ENCODE assay signal across 30 cellular contexts in genomic region chr4:48877827-48878535, GRCh38. TPM values are rescaled to one million over a fixed set of nuclear protein-coding genes. Genes with fewer than 3 reads are reported as not detected.
DNase-seq lines count a peak whose midpoint lies in the region; ATAC-seq, FAIRE-seq and TF ChIP-seq lines count a peak whose summit lies in the region.
"Had no signal": no experiment of that assay in that cellular context is flagged by ENCODE, and none has a peak within 500 bp of the region (broad histone marks: within the 10 kb centered on the region; RNA-seq: fewer than 3 reads in every experiment).

No MANE protein-coding gene starts in this region.

- no peaks in the 10 kb centered on the region for H3K36me3 ChIP-seq in GM12878 (ENCODE audit: control insufficient read depth in 2 of 2, insufficient read depth in 2 of 2, low read length in 1 of 2)
- H3K36me3 ChIP-seq in keratinocyte (ENCODE audit: control insufficient read depth in 2 of 2, extremely low read depth in 1 of 2, insufficient read depth in 2 of 2, low read length in 2 of 2), result no peaks in the 10 kb centered on the region
- no peaks in the 10 kb centered on the region for H3K36me3 ChIP-seq in effector memory CD4-positive, alpha-beta T cell (ENCODE audit: control insufficient read depth, insufficient read depth, low read length)
- no peaks in the 10 kb centered on the region for H3K36me3 ChIP-seq in lower lobe of right lung
- H3K36me3 ChIP-seq: gastrocnemius medialis, neural progenitor cell, sigmoid colon, SJSA1 had no signal

- H3K79me2 ChIP-seq in GM12878 (ENCODE audit: control insufficient read depth, insufficient read depth, low read length), result no peaks in the 10 kb centered on the region
- H3K79me2 ChIP-seq in keratinocyte (ENCODE audit: control insufficient read depth, insufficient read depth, low read length), result no peaks in the 10 kb centered on the region

- dilution Hi-C loops in keratinocyte (cut with MboI; ENCODE audit: extremely low pct_ligation_motif_present, low sequenced_read_pairs), result no loop called here

- in situ Hi-C loops in GM12878 (cut with MboI), result no loop called here

- TF ChIP-seq POLR2A in GM12878 (IDR thresholded peaks at IDR 0.05; ENCODE audit: low read depth, low read length), result no peak

- peaks cover 8% of the 10 kb centered on the region for H3K36me3 Mint-ChIP-seq in activated naive CD4-positive, alpha-beta T cell treated with anti-CD3 and anti-CD28 coated beads for 36 hours (ENCODE audit: low read depth)
- no peaks in the 10 kb centered on the region for H3K36me3 Mint-ChIP-seq in activated naive CD4-positive, alpha-beta T cell treated with anti-CD3 and anti-CD28 coated beads, Interleukin-2, amount 10 ng/mL, durations not matched to agents 7 days and 5 days
- no peaks in the 10 kb centered on the region for H3K36me3 Mint-ChIP-seq in activated T-helper 1 cell treated with anti-CD3 and anti-CD28 coated beads, Interleukin-12 subunit alpha, Interleukin-12 subunit beta, Interleukin-2, Interleukin-4 antibody, amounts not matched to agents 30 ng/mL and 10 ng/mL and 1 ng/mL, durations not matched to agents 14 hours and 24 hours and 36 hours (ENCODE audit: low read depth)
- H3K36me3 Mint-ChIP-seq: neural progenitor cell, type B pancreatic cell had no signal

- peak; percentile 8 for DNase-seq in activated naive CD4-positive, alpha-beta T cell treated with anti-CD3 and anti-CD28 coated beads for 36 hours
- DNase-seq in activated naive CD4-positive, alpha-beta T cell treated with anti-CD3 and anti-CD28 coated beads, Interleukin-2, amount 10 ng/mL, durations not matched to agents 7 days and 5 days, result no peak
- no peak for DNase-seq in GM12878 (ENCODE audit: low read depth, low spot score)
- DNase-seq in keratinocyte (ENCODE audit: low read depth, low spot score), result peak; percentile 73
- DNase-seq in activated T-helper 1 cell treated with anti-CD3 and anti-CD28 coated beads, Interleukin-12 subunit alpha, Interleukin-12 subunit beta, Interleukin-2, Interleukin-4 antibody, amounts not matched to agents 30 ng/mL and 10 ng/mL and 1 ng/mL, durations not matched to agents 14 hours and 24 hours and 36 hours (ENCODE audit: low spot score), result no peak
- no peak for DNase-seq in effector memory CD4-positive, alpha-beta T cell
- DNase-seq in lower lobe of right lung, result no peak
- DNase-seq: activated CD4-positive, alpha-beta memory T cell treated with anti-CD3 and anti-CD28 coated beads for 36 hours; activated effector memory CD4-positive, alpha-beta T cell treated with Interleukin-2 at 50 U/mL for 16 hours; activated naive CD8-positive, alpha-beta T cell treated with anti-CD3 and anti-CD28 coated beads, Interleukin-2, amount 50 U/mL, for 24 hours; CD8-positive, alpha-beta memory T cell; DMS79 treated with DMSO at 0.1 percent for 48 hours; effector CD4-positive, alpha-beta T cell; gastrocnemius medialis; H9; islet precursor cell; NCI-H1105 treated with DMSO at 0.1 percent for 48 hours; NCI-H2029 treated with DMSO at 0.1 percent for 48 hours; sigmoid colon; T-cell had no signal

- no peak overlapping the region for H3K27ac ChIP-seq in GM12878 (ENCODE audit: control insufficient read depth, insufficient read depth)
- H3K27ac ChIP-seq in keratinocyte (ENCODE audit: control insufficient read depth, insufficient read depth, low read length), result peak overlapping the region; percentile 67
- no peak overlapping the region for H3K27ac ChIP-seq in effector memory CD4-positive, alpha-beta T cell (ENCODE audit: insufficient read depth, low read length, poor library complexity, severe bottlenecking)
- H3K27ac ChIP-seq in lower lobe of right lung, result no peak overlapping the region
- H3K27ac ChIP-seq: A549, esophagus muscularis mucosa, gastrocnemius medialis, HL-60, neural progenitor cell, sigmoid colon, SJSA1 had no signal

- H2AFZ ChIP-seq in GM12878 (ENCODE audit: control insufficient read depth, low read depth, low read length) (no peak overlapping the region), keratinocyte (ENCODE audit: control insufficient read depth, low read length) (peak overlapping the region; percentile 27)
- H2AFZ ChIP-seq: neural progenitor cell had no signal

- no peak overlapping the region for H3K4me3 ChIP-seq in GM12878
- H3K4me3 ChIP-seq in keratinocyte (ENCODE audit: control insufficient read depth in 2 of 3, extremely low read depth in 1 of 3, insufficient read depth in 2 of 3, low read depth in 1 of 3, low read length in 3 of 3), result no peak overlapping the region
- no peak overlapping the region for H3K4me3 ChIP-seq in effector memory CD4-positive, alpha-beta T cell (ENCODE audit: insufficient read depth, low read depth, low read length, poor library complexity, severe bottlenecking)
- H3K4me3 ChIP-seq in lower lobe of right lung, result no peak overlapping the region
- H3K4me3 ChIP-seq: A549, esophagus muscularis mucosa, gastrocnemius medialis, neural progenitor cell, sigmoid colon, SJSA1 had no signal

- no peak for FAIRE-seq in GM12878 (lab: Jason Lieb, UNC)
- peak; percentile 96 for FAIRE-seq in keratinocyte (lab: Jason Lieb, UNC)
- FAIRE-seq: A549 had no signal

- no peaks in the 10 kb centered on the region for H3K9me1 ChIP-seq in keratinocyte (ENCODE audit: control insufficient read depth, extremely low read depth, insufficient read depth, low read length)

- H4K20me1 ChIP-seq in GM12878 (ENCODE audit: control insufficient read depth, insufficient read depth), result no peaks in the 10 kb centered on the region
- no peaks in the 10 kb centered on the region for H4K20me1 ChIP-seq in keratinocyte (ENCODE audit: control insufficient read depth, extremely low read depth, insufficient read depth, low read length)

- no peaks in the 10 kb centered on the region for H3K4me1 Mint-ChIP-seq in activated naive CD4-positive, alpha-beta T cell treated with anti-CD3 and anti-CD28 coated beads for 36 hours (ENCODE audit: low read depth)
- H3K4me1 Mint-ChIP-seq in activated naive CD4-positive, alpha-beta T cell treated with anti-CD3 and anti-CD28 coated beads, Interleukin-2, amount 10 ng/mL, durations not matched to agents 7 days and 5 days, result no peaks in the 10 kb centered on the region
- H3K4me1 Mint-ChIP-seq in activated T-helper 1 cell treated with anti-CD3 and anti-CD28 coated beads, Interleukin-12 subunit alpha, Interleukin-12 subunit beta, Interleukin-2, Interleukin-4 antibody, amounts not matched to agents 30 ng/mL and 10 ng/mL and 1 ng/mL, durations not matched to agents 14 hours and 24 hours and 36 hours (ENCODE audit: low read depth), result no peaks in the 10 kb centered on the region
- H3K4me1 Mint-ChIP-seq: activated naive CD8-positive, alpha-beta T cell treated with anti-CD3 and anti-CD28 coated beads, Interleukin-2, amount 50 U/mL, for 24 hours; B cell; CD8-positive, alpha-beta memory T cell; neural progenitor cell; T-cell had no signal

- peak; percentile 35 for TF ChIP-seq RAD21 in GM12878 (IDR thresholded peaks at IDR 0.05; ENCODE audit: insufficient read depth, low read depth, low read length)

- no peak overlapping the region for H3K9ac ChIP-seq in GM12878 (ENCODE audit: control insufficient read depth, insufficient read depth, low read length)
- no peak overlapping the region for H3K9ac ChIP-seq in keratinocyte (ENCODE audit: control insufficient read depth, extremely low read depth, insufficient read depth, low read length)
- H3K9ac ChIP-seq: neural progenitor cell had no signal

- 31% methylated on average over 1 of the region's 1 CpG for WGBS in GM12878 (ENCODE audit: insufficient coverage, insufficient replicate concordance, low lambda C conversion rate, missing lambda C conversion rate)

- 0 out of 6 replicates have a peak, but pooled peaks of 1 of the 3 experiments have one; percentile 11 for TF ChIP-seq CTCF in GM12878 (IDR thresholded peaks at IDR 0.05 in 2 of 3, conservative IDR thresholded peaks at IDR 0.05 in 1 of 3; ENCODE audit: control insufficient read depth in 2 of 3, extremely low read depth in 1 of 3, insufficient read depth in 1 of 3, low read depth in 3 of 3, low read length in 3 of 3)
- peak in 1 of 3 experiments; percentile 24 for TF ChIP-seq CTCF in keratinocyte (optimal IDR thresholded peaks at IDR 0.05 in 1 of 3, IDR thresholded peaks at IDR 0.05 in 1 of 3, conservative IDR thresholded peaks at IDR 0.05 in 1 of 3; ENCODE audit: extremely low read depth in 1 of 3, insufficient read depth in 2 of 3, low read length in 3 of 3)
- TF ChIP-seq CTCF in lower lobe of right lung (IDR thresholded peaks at IDR 0.05), result no peak

- no peak overlapping the region for H3K4me3 Mint-ChIP-seq in activated naive CD4-positive, alpha-beta T cell treated with anti-CD3 and anti-CD28 coated beads for 36 hours
- no peak overlapping the region for H3K4me3 Mint-ChIP-seq in activated naive CD4-positive, alpha-beta T cell treated with anti-CD3 and anti-CD28 coated beads, Interleukin-2, amount 10 ng/mL, durations not matched to agents 7 days and 5 days
- H3K4me3 Mint-ChIP-seq in activated T-helper 1 cell treated with anti-CD3 and anti-CD28 coated beads, Interleukin-12 subunit alpha, Interleukin-12 subunit beta, Interleukin-2, Interleukin-4 antibody, amounts not matched to agents 30 ng/mL and 10 ng/mL and 1 ng/mL, durations not matched to agents 14 hours and 24 hours and 36 hours, result no peak overlapping the region
- H3K4me3 Mint-ChIP-seq: activated CD4-positive, alpha-beta memory T cell treated with anti-CD3 and anti-CD28 coated beads for 36 hours; activated naive CD8-positive, alpha-beta T cell treated with anti-CD3 and anti-CD28 coated beads, Interleukin-2, amount 50 U/mL, for 24 hours; B cell; CD8-positive, alpha-beta memory T cell; H9; neural progenitor cell; T-cell; type B pancreatic cell had no signal

- ATAC-seq in GM12878 (peak; percentile 51; the same call in 2 of the 3 replicates), HG02885 (IDR thresholded peaks at IDR 0.05; ENCODE audit: poor library complexity, unreplicated experiment) (no peak), lower lobe of right lung (no peak)
- ATAC-seq: A549; activated CD4-positive, CD25-positive, alpha-beta regulatory T cell treated with anti-CD3 and anti-CD28 coated beads, Interleukin-2, amount 50 U/mL, for 24 hours; activated naive CD8-positive, alpha-beta T cell treated with anti-CD3 and anti-CD28 coated beads, Interleukin-2, amount 50 U/mL, for 24 hours; gastrocnemius medialis; T-cell had no signal

- SMC1A ChIA-PET in GM12878 (lab: Charles Lee; ENCODE audit: uncharacterized antibody, unreplicated experiment), result interaction anchor here (1.0 kb wide), 1 partner anchor 299 kb away, joined by 4 read pairs; no protein-coding TSS in a partner anchor

- no peak overlapping the region for H3K27ac Mint-ChIP-seq in activated naive CD4-positive, alpha-beta T cell treated with anti-CD3 and anti-CD28 coated beads for 36 hours
- no peak overlapping the region for H3K27ac Mint-ChIP-seq in activated naive CD4-positive, alpha-beta T cell treated with anti-CD3 and anti-CD28 coated beads, Interleukin-2, amount 10 ng/mL, durations not matched to agents 7 days and 5 days
- H3K27ac Mint-ChIP-seq in activated T-helper 1 cell treated with anti-CD3 and anti-CD28 coated beads, Interleukin-12 subunit alpha, Interleukin-12 subunit beta, Interleukin-2, Interleukin-4 antibody, amounts not matched to agents 30 ng/mL and 10 ng/mL and 1 ng/mL, durations not matched to agents 14 hours and 24 hours and 36 hours, result no peak overlapping the region
- H3K27ac Mint-ChIP-seq: activated CD4-positive, alpha-beta memory T cell treated with anti-CD3 and anti-CD28 coated beads for 36 hours; activated naive CD8-positive, alpha-beta T cell treated with anti-CD3 and anti-CD28 coated beads, Interleukin-2, amount 50 U/mL, for 24 hours; B cell; CD8-positive, alpha-beta memory T cell; H9; neural progenitor cell; progenitor cell of endocrine pancreas; T-cell; type B pancreatic cell had no signal

- RAD21 ChIA-PET in GM12878 (lab: Charles Lee; ENCODE audit: unreplicated experiment), result no interaction called here

- H3K27me3 Mint-ChIP-seq in activated naive CD4-positive, alpha-beta T cell treated with anti-CD3 and anti-CD28 coated beads for 36 hours (ENCODE audit: low read depth), result no peaks in the 10 kb centered on the region
- H3K27me3 Mint-ChIP-seq in activated naive CD4-positive, alpha-beta T cell treated with anti-CD3 and anti-CD28 coated beads, Interleukin-2, amount 10 ng/mL, durations not matched to agents 7 days and 5 days, result no peaks in the 10 kb centered on the region
- H3K27me3 Mint-ChIP-seq in activated T-helper 1 cell treated with anti-CD3 and anti-CD28 coated beads, Interleukin-12 subunit alpha, Interleukin-12 subunit beta, Interleukin-2, Interleukin-4 antibody, amounts not matched to agents 30 ng/mL and 10 ng/mL and 1 ng/mL, durations not matched to agents 14 hours and 24 hours and 36 hours (ENCODE audit: insufficient read depth), result peaks cover 1% of the 10 kb centered on the region
- H3K27me3 Mint-ChIP-seq: activated CD4-positive, alpha-beta memory T cell treated with anti-CD3 and anti-CD28 coated beads for 36 hours; B cell; progenitor cell of endocrine pancreas; T-cell; type B pancreatic cell had no signal

- CTCF ChIA-PET in activated naive CD4-positive, alpha-beta T cell treated with anti-CD3 and anti-CD28 coated beads for 36 hours (lab: Charles Lee), result interaction anchor here (0.5 kb wide), 1 partner anchor 54 kb away, joined by 3 read pairs; no protein-coding TSS in a partner anchor
- CTCF ChIA-PET in activated naive CD4-positive, alpha-beta T cell treated with anti-CD3 and anti-CD28 coated beads, Interleukin-2, amount 10 ng/mL, durations not matched to agents 7 days and 5 days (lab: Charles Lee), result no interaction called here
- CTCF ChIA-PET in GM12878 (lab: Yijun Ruan, JAX), result no interaction called here

- H3K9me3 ChIP-seq in GM12878 (replicated peaks; ENCODE audit: control insufficient read depth, insufficient read depth, low read length) (no peaks in the 10 kb centered on the region), keratinocyte (ENCODE audit: control insufficient read depth, low read depth, low read length) (no peaks in the 10 kb centered on the region), lower lobe of right lung (no peaks in the 10 kb centered on the region)
- no peaks in the 10 kb centered on the region for H3K9me3 ChIP-seq in effector memory CD4-positive, alpha-beta T cell (ENCODE audit: control insufficient read depth, low read length)
- H3K9me3 ChIP-seq: A549, esophagus muscularis mucosa, gastrocnemius medialis, sigmoid colon, SJSA1 had no signal

- POLR2A ChIA-PET in GM12878 (lab: Charles Lee), result no interaction called here

- H3K4me2 ChIP-seq in GM12878 (ENCODE audit: control insufficient read depth, insufficient read depth) (no peak overlapping the region), keratinocyte (ENCODE audit: control insufficient read depth, extremely low read depth, insufficient read depth, low read depth, low read length) (peak overlapping the region; percentile 49)
- H3K4me2 ChIP-seq: A549, neural progenitor cell had no signal

- intact Hi-C loops in activated naive CD4-positive, alpha-beta T cell treated with anti-CD3 and anti-CD28 coated beads for 36 hours (cut with micrococcal nuclease), result loop anchor here (1.0 kb wide), 1 partner anchor 85 kb away; no protein-coding TSS in a partner anchor
- intact Hi-C loops in GM12878 (cut with micrococcal nuclease; ENCODE audit: unreplicated experiment) (loop anchor here (2.0 to 5.0 kb wide), 2 partner anchors 57 to 84 kb away; no protein-coding TSS in a partner anchor), lower lobe of right lung (cut with DNase I) (no loop called here)
- intact Hi-C loops in activated T-helper 1 cell treated with anti-CD3 and anti-CD28 coated beads, Interleukin-12 subunit alpha, Interleukin-12 subunit beta, Interleukin-2, Interleukin-4 antibody, amounts not matched to agents 30 ng/mL and 10 ng/mL and 1 ng/mL, durations not matched to agents 14 hours and 24 hours and 36 hours (cut with micrococcal nuclease), result no loop called here

- peaks cover 3% of the 10 kb centered on the region for H3K9me3 Mint-ChIP-seq in activated naive CD4-positive, alpha-beta T cell treated with anti-CD3 and anti-CD28 coated beads for 36 hours
- H3K9me3 Mint-ChIP-seq in activated naive CD4-positive, alpha-beta T cell treated with anti-CD3 and anti-CD28 coated beads, Interleukin-2, amount 10 ng/mL, durations not matched to agents 7 days and 5 days, result no peaks in the 10 kb centered on the region
- H3K9me3 Mint-ChIP-seq in activated T-helper 1 cell treated with anti-CD3 and anti-CD28 coated beads, Interleukin-12 subunit alpha, Interleukin-12 subunit beta, Interleukin-2, Interleukin-4 antibody, amounts not matched to agents 30 ng/mL and 10 ng/mL and 1 ng/mL, durations not matched to agents 14 hours and 24 hours and 36 hours, result peaks cover 1% of the 10 kb centered on the region
- H3K9me3 Mint-ChIP-seq: activated CD4-positive, alpha-beta memory T cell treated with anti-CD3 and anti-CD28 coated beads for 36 hours; type B pancreatic cell had no signal

- no peaks in the 10 kb centered on the region for H3K4me1 ChIP-seq in GM12878 (ENCODE audit: control insufficient read depth, insufficient read depth, low read length)
- peaks cover 16% of the 10 kb centered on the region for H3K4me1 ChIP-seq in keratinocyte (ENCODE audit: control insufficient read depth, extremely low read depth, insufficient read depth, low read length)
- H3K4me1 ChIP-seq in effector memory CD4-positive, alpha-beta T cell (ENCODE audit: control insufficient read depth, insufficient read depth, low read length, poor library complexity, severe bottlenecking), result no peaks in the 10 kb centered on the region
- no peaks in the 10 kb centered on the region for H3K4me1 ChIP-seq in lower lobe of right lung
- H3K4me1 ChIP-seq: A549, esophagus muscularis mucosa, gastrocnemius medialis, neural progenitor cell, sigmoid colon, SJSA1 had no signal

- no TSS peak for BruUV-seq in GM12878 (replicated peaks; lab: Mats Ljungman, UMichigan)

- TF ChIP-seq EP300 in GM12878 (IDR thresholded peaks at IDR 0.05; ENCODE audit: borderline replicate concordance in 1 of 2, control insufficient read depth in 1 of 2, low read depth in 2 of 2, low read length in 2 of 2), result no peak

- H3K27me3 ChIP-seq in GM12878 (replicated peaks in 1 of 2; ENCODE audit: control insufficient read depth in 2 of 2, insufficient read depth in 2 of 2, low read length in 1 of 2) (no peaks in the 10 kb centered on the region), keratinocyte (ENCODE audit: control insufficient read depth, extremely low read depth, insufficient read depth, low read length) (no peaks in the 10 kb centered on the region), lower lobe of right lung (ENCODE audit: low read depth) (no peaks in the 10 kb centered on the region)
- H3K27me3 ChIP-seq in effector memory CD4-positive, alpha-beta T cell (replicated peaks; ENCODE audit: control insufficient read depth, insufficient read depth, low read length, poor library complexity, severe bottlenecking), result no peaks in the 10 kb centered on the region
- H3K27me3 ChIP-seq: esophagus muscularis mucosa, gastrocnemius medialis, neural progenitor cell, sigmoid colon, SJSA1 had no signal

RNA-seq across cellular contexts. Expression of gene OCIAD2, which starts 28.6 kb away (rescaled TPM):
- total RNA-seq in activated naive CD4-positive, alpha-beta T cell treated with anti-CD3 and anti-CD28 coated beads for 36 hours, result 10 to 100 TPM; 59.7 to 76.9 TPM
- total RNA-seq in GM12878 (2013; cell fraction: nucleolus; rRNA removed), result 13.6 and 14.8 TPM in 2 replicates
- total RNA-seq in GM12878 (2014; rRNA removed) (74.3 and 82.6 TPM in 2 replicates), GM12878 (2014; rRNA removed; fragmentation: Illumina TruSeq; extraction: Trizol) (42.1 and 42.4 TPM in 2 replicates), GM12878 (2021) (44.5 and 53.7 TPM in 2 replicates), lower lobe of right lung (29.2 TPM)
- polyA plus RNA-seq in GM12878 (2011; ENCODE audit: low read depth), result 55.1 TPM
- polyA plus RNA-seq in GM12878 (2011; rRNA removed) (100 and 114 TPM in 2 replicates), GM12878 (2014; fragmentation: Illumina TruSeq; extraction: Trizol) (26.2 and 70.2 TPM in 2 replicates), GM12878 (2014; fragmentation: Nextera tagmentation; extraction: Ambion mirVana) (10 to 100 TPM; 60.1 to 65.1 TPM), GM12878 (2014; rRNA removed) (69.9 and 88.7 TPM in 2 replicates), GM12878 (2016; fragmentation: Nextera tagmentation; extraction: Ambion mirVana) (100 to 1,000 TPM; 135 to 140 TPM), keratinocyte (363 to 407 TPM (median 373 TPM) in 3 replicates)
- 74.0 and 96.8 TPM in 2 replicates for polyA plus RNA-seq in GM12878 (2011; cell fraction: cytosol; rRNA removed)
- polyA plus RNA-seq in GM12878 (2011; cell fraction: nucleus; rRNA removed), result 53.2 and 71.9 TPM in 2 replicates
- 43.1 and 65.6 TPM in 2 replicates for polyA plus RNA-seq in GM12878 (2012)
- polyA minus RNA-seq in GM12878 (2011; rRNA and poly(A)+ RNA removed), result 23.6 and 34.9 TPM in 2 replicates
- polyA minus RNA-seq in GM12878 (2011; cell fraction: cytosol; rRNA and poly(A)+ RNA removed), result 6.3 and 20.0 TPM in 2 replicates
- 19.2 and 26.4 TPM in 2 replicates for polyA minus RNA-seq in GM12878 (2011; cell fraction: nucleus; rRNA and poly(A)+ RNA removed)
- 63.3 TPM for polyA plus RNA-seq in keratinocyte (2011; ENCODE audit: low read depth)
- polyA plus RNA-seq in keratinocyte (2011; cell fraction: cytosol; rRNA removed), result 246 and 265 TPM in 2 replicates
- polyA plus RNA-seq in keratinocyte (2011; cell fraction: nucleus; rRNA removed), result 96.3 and 119 TPM in 2 replicates
- polyA plus RNA-seq in keratinocyte (2012; ENCODE audit: low replicate concordance), result 264 and 519 TPM in 2 replicates
- polyA minus RNA-seq in keratinocyte, result 50.7 to 119 TPM (median 90.6 TPM) in 3 replicates
- polyA minus RNA-seq in keratinocyte (2011; cell fraction: cytosol; rRNA and poly(A)+ RNA removed), result 167 TPM
- polyA minus RNA-seq in keratinocyte (2011; cell fraction: nucleus; rRNA and poly(A)+ RNA removed), result 29.8 and 44.4 TPM in 2 replicates
- 59.6 and 62.5 TPM in 2 replicates for total RNA-seq in activated T-helper 1 cell treated with anti-CD3 and anti-CD28 coated beads, Interleukin-12 subunit alpha, Interleukin-12 subunit beta, Interleukin-2, Interleukin-4 antibody, amounts not matched to agents 30 ng/mL and 10 ng/mL and 1 ng/mL, durations not matched to agents 14 hours and 24 hours and 36 hours

RNA-seq across cellular contexts. Expression of gene OCIAD1, which starts 47.1 kb away (rescaled TPM):
- total RNA-seq in activated naive CD4-positive, alpha-beta T cell treated with anti-CD3 and anti-CD28 coated beads for 36 hours, result 10 to 100 TPM; 91.9 to 99.0 TPM
- total RNA-seq in GM12878 (2013; cell fraction: nucleolus; rRNA removed), result 201 and 206 TPM in 2 replicates
- total RNA-seq in GM12878 (2014; rRNA removed), result 89.6 and 104 TPM in 2 replicates
- 107 and 109 TPM in 2 replicates for total RNA-seq in GM12878 (2014; rRNA removed; fragmentation: Illumina TruSeq; extraction: Trizol)
- 89.1 and 90.6 TPM in 2 replicates for total RNA-seq in GM12878 (2021)
- 108 TPM for polyA plus RNA-seq in GM12878 (2011; ENCODE audit: low read depth)
- polyA plus RNA-seq in GM12878 (2011; rRNA removed), result 178 and 255 TPM in 2 replicates
- polyA plus RNA-seq in GM12878 (2011; cell fraction: cytosol; rRNA removed), result 84.6 and 88.1 TPM in 2 replicates
- polyA plus RNA-seq in GM12878 (2011; cell fraction: nucleus; rRNA removed), result 76.2 and 80.2 TPM in 2 replicates
- polyA plus RNA-seq in GM12878 (2012), result 99.9 and 107 TPM in 2 replicates
- 196 and 261 TPM in 2 replicates for polyA plus RNA-seq in GM12878 (2014; fragmentation: Illumina TruSeq; extraction: Trizol)
- polyA plus RNA-seq in GM12878 (2014; fragmentation: Nextera tagmentation; extraction: Ambion mirVana), result 100 to 1,000 TPM; 131 to 141 TPM
- polyA plus RNA-seq in GM12878 (2014; rRNA removed), result 93.4 and 108 TPM in 2 replicates
- polyA plus RNA-seq in GM12878 (2016; fragmentation: Nextera tagmentation; extraction: Ambion mirVana), result 100 to 1,000 TPM; 146 to 148 TPM
- polyA minus RNA-seq in GM12878 (2011; rRNA and poly(A)+ RNA removed), result 53.7 and 65.8 TPM in 2 replicates
- 35.5 and 40.1 TPM in 2 replicates for polyA minus RNA-seq in GM12878 (2011; cell fraction: cytosol; rRNA and poly(A)+ RNA removed)
- polyA minus RNA-seq in GM12878 (2011; cell fraction: nucleus; rRNA and poly(A)+ RNA removed), result 64.0 and 117 TPM in 2 replicates
- polyA plus RNA-seq in keratinocyte, result 130 to 199 TPM (median 168 TPM) in 3 replicates
- 81.0 TPM for polyA plus RNA-seq in keratinocyte (2011; ENCODE audit: low read depth)
- 92.7 and 193 TPM in 2 replicates for polyA plus RNA-seq in keratinocyte (2011; cell fraction: cytosol; rRNA removed)
- 220 and 255 TPM in 2 replicates for polyA plus RNA-seq in keratinocyte (2011; cell fraction: nucleus; rRNA removed)
- 110 and 113 TPM in 2 replicates for polyA plus RNA-seq in keratinocyte (2012; ENCODE audit: low replicate concordance)
- polyA minus RNA-seq in keratinocyte, result 56.1 to 70.9 TPM (median 60.1 TPM) in 3 replicates
- polyA minus RNA-seq in keratinocyte (2011; cell fraction: cytosol; rRNA and poly(A)+ RNA removed), result 90.5 TPM
- 87.5 and 114 TPM in 2 replicates for polyA minus RNA-seq in keratinocyte (2011; cell fraction: nucleus; rRNA and poly(A)+ RNA removed)
- total RNA-seq in activated T-helper 1 cell treated with anti-CD3 and anti-CD28 coated beads, Interleukin-12 subunit alpha, Interleukin-12 subunit beta, Interleukin-2, Interleukin-4 antibody, amounts not matched to agents 30 ng/mL and 10 ng/mL and 1 ng/mL, durations not matched to agents 14 hours and 24 hours and 36 hours, result 120 and 122 TPM in 2 replicates
- 101 TPM for total RNA-seq in lower lobe of right lung

Comparison
In these comparisons a context has a peak if more than half of its experiments do, and no peak if none do; other contexts are left out.
1. DNase-seq: peak in activated naive CD4-positive, alpha-beta T cell treated with anti-CD3 and anti-CD28 coated beads for 36 hours (single experiment) and keratinocyte (single experiment); none in activated naive CD4-positive, alpha-beta T cell treated with anti-CD3 and anti-CD28 coated beads, Interleukin-2, amount 10 ng/mL, durations not matched to agents 7 days and 5 days (single experiment), GM12878 (single experiment), activated T-helper 1 cell treated with anti-CD3 and anti-CD28 coated beads, Interleukin-12 subunit alpha, Interleukin-12 subunit beta, Interleukin-2, Interleukin-4 antibody, amounts not matched to agents 30 ng/mL and 10 ng/mL and 1 ng/mL, durations not matched to agents 14 hours and 24 hours and 36 hours (single experiment), effector memory CD4-positive, alpha-beta T cell (0 of 3) and lower lobe of right lung (single experiment).
2. intact Hi-C loops: an anchor here in activated naive CD4-positive, alpha-beta T cell treated with anti-CD3 and anti-CD28 coated beads for 36 hours (1.0 kb wide) and GM12878 (2.0 to 5.0 kb wide); none called in activated T-helper 1 cell treated with anti-CD3 and anti-CD28 coated beads, Interleukin-12 subunit alpha, Interleukin-12 subunit beta, Interleukin-2, Interleukin-4 antibody, amounts not matched to agents 30 ng/mL and 10 ng/mL and 1 ng/mL, durations not matched to agents 14 hours and 24 hours and 36 hours and lower lobe of right lung.